Comparison of ENCODE assay signal across 7 cellular contexts in genomic region chr18:32271649-32272324, GRCh38.
DNase-seq lines count a peak whose midpoint lies in the region; ATAC-seq, FAIRE-seq and TF ChIP-seq lines count a peak whose summit lies in the region.

No MANE protein-coding gene starts in this region.

- DNase-seq in ELR (ENCODE audit: low read depth): peak; percentile 5
- DNase-seq in HT-29 (ENCODE audit: low spot score): peak; percentile 39
- peak; percentile 20 for DNase-seq in RCC 7860 (ENCODE audit: low spot score)
- peak; percentile 22 for DNase-seq in epithelial cell of proximal tubule (ENCODE audit: low read depth)
- peak; percentile 42 for DNase-seq in nephron progenitor cell
- no peak for DNase-seq in T-helper 1 cell

- peak; percentile 83 for TF ChIP-seq CTCF in epithelial cell of proximal tubule (conservative IDR thresholded peaks at IDR 0.05; ENCODE audit: low read depth, low read length)
- TF ChIP-seq CTCF in nephron progenitor cell (IDR thresholded peaks at IDR 0.05): peak; percentile 64

- peaks cover 29% of the 10 kb centered on the region for H3K36me3 Mint-ChIP-seq in nephron progenitor cell (ENCODE audit: low read depth)

- H3K4me3 ChIP-seq in epithelial cell of proximal tubule (ENCODE audit: low read depth, low read length): no peak overlapping the region

- peak; percentile 69 for ATAC-seq in GM19455 (IDR thresholded peaks at IDR 0.05; ENCODE audit: unreplicated experiment)

- H3K4me1 Mint-ChIP-seq in nephron progenitor cell: peaks cover 20% of the 10 kb centered on the region

- no peak for FAIRE-seq in RCC 7860 (lab: Jason Lieb, UNC)

- H3K9me3 Mint-ChIP-seq in nephron progenitor cell: no peaks in the 10 kb centered on the region

- H3K4me3 Mint-ChIP-seq in nephron progenitor cell: no peak overlapping the region

- H3K27me3 Mint-ChIP-seq in nephron progenitor cell (ENCODE audit: low read depth, poor library complexity): peaks cover 2% of the 10 kb centered on the region

- H3K27ac Mint-ChIP-seq in nephron progenitor cell: no peak overlapping the region

Comparison
In these comparisons a context has a peak if more than half of its experiments do, and no peak if none do; other contexts are left out.
1. DNase-seq: peak in ELR (single experiment), HT-29 (single experiment), RCC 7860 (single experiment), epithelial cell of proximal tubule (single experiment) and nephron progenitor cell (single experiment); none in T-helper 1 cell (0 of 5).